ENCODE assay signal across 18 cellular contexts in the genomic region with DNA sequence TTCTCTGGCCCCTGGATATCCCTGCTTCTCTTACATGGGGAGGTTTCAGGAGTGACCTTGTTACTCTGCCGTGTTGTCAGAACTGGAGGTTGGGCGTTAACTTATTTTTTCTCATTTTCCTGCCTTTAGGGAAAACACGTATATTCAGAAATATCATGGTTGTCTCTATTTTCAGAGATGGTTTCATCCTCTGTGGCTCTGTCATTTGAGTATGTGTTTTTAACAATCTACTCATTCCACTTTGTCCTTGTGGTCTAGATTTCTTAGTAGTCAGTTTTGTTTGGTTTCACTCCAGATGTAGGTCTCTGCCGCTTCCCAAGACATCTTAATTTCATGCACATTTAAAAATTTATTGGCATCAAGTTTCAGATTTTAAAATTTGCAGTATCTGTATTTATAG. TPM values are rescaled to one million over a fixed set of nuclear protein-coding genes. Genes with fewer than 3 reads are reported as not detected.
DNase-seq lines count a peak whose midpoint lies in the region; ATAC-seq and TF ChIP-seq lines count a peak whose summit lies in the region.
"Had no signal": no experiment of that assay in that cellular context is flagged by ENCODE, and none has a peak within 500 bp of the region (broad histone marks: within the 10 kb centered on the region; RNA-seq: fewer than 3 reads in every experiment).

No MANE protein-coding gene starts in this region.

- no peaks in the 10 kb centered on the region for H3K9me2 ChIP-seq in SU-DHL-6 (replicated peaks; ENCODE audit: insufficient read depth, low read length)

- H3K36me3 ChIP-seq in SU-DHL-6 (ENCODE audit: low read length), result peaks cover 32% of the 10 kb centered on the region

- H3K36me3 Mint-ChIP-seq in activated CD8-positive, alpha-beta memory T cell treated with anti-CD3 and anti-CD28 coated beads, Interleukin-2, amount 10 ng/mL, durations not matched to agents 7 days and 5 days, result peaks cover 43% of the 10 kb centered on the region
- H3K36me3 Mint-ChIP-seq in chondrocyte (ENCODE audit: low read depth), result no peaks in the 10 kb centered on the region
- H3K36me3 Mint-ChIP-seq in stimulated activated memory B cell treated with anti-CD40 and anti-IgM and Interleukin-4, amounts not matched to agents 10 μg/mL and 1 μg/mL and 100 μg/mL, for 72 hours, result peaks cover 56% of the 10 kb centered on the region

- H3K4me2 ChIP-seq in SU-DHL-6 (ENCODE audit: low read depth, low read length, poor library complexity, severe bottlenecking), result peak overlapping the region; percentile 5

- DNase-seq in activated CD8-positive, alpha-beta memory T cell treated with anti-CD3 and anti-CD28 coated beads, Interleukin-2, amount 10 ng/mL, durations not matched to agents 7 days and 5 days, result no peak
- no peak for DNase-seq in activated CD8-positive, alpha-beta memory T cell treated with anti-CD3 and anti-CD28 coated beads, Interleukin-2, amount 50 U/mL, for 4 hours
- DNase-seq in chondrocyte (ENCODE audit: low spot score) (no peak), NCI-H526 (lab: John Stamatoyannopoulos, UW) (no peak), NCI-H2196 (lab: John Stamatoyannopoulos, UW; ENCODE audit: unreplicated experiment) (no peak), HUDEP-2 (lab: John Stamatoyannopoulos, UW; ENCODE audit: unreplicated experiment in 76 of 76) (no peak)
- DNase-seq: DND-41; effector CD8-positive, alpha-beta T cell; midbrain; Peyer's patch; stimulated activated CD4-positive, alpha-beta T cell treated with anti-CD3 and anti-CD28 coated beads, Interleukin-4, amount 100 ng/mL, for 24 hours; stimulated activated CD8-positive, alpha-beta memory T cell treated with anti-CD3 and anti-CD28 coated beads, Interleukin-4, amount 100 ng/mL, for 48 hours had no signal

- no peak overlapping the region for H3K9ac ChIP-seq in SU-DHL-6 (ENCODE audit: low read length)

- peak overlapping the region; percentile 74 for H3K27ac Mint-ChIP-seq in activated CD8-positive, alpha-beta memory T cell treated with anti-CD3 and anti-CD28 coated beads, Interleukin-2, amount 10 ng/mL, durations not matched to agents 7 days and 5 days
- peak overlapping the region; percentile 24 for H3K27ac Mint-ChIP-seq in chondrocyte (ENCODE audit: unreplicated experiment)
- H3K27ac Mint-ChIP-seq in stimulated activated memory B cell treated with anti-CD40 and anti-IgM and Interleukin-4, amounts not matched to agents 10 μg/mL and 1 μg/mL and 100 μg/mL, for 72 hours, result peak overlapping the region; percentile 80

- H3K9me3 ChIP-seq in SU-DHL-6 (ENCODE audit: insufficient read depth, low read length), result no peaks in the 10 kb centered on the region
- H3K9me3 ChIP-seq: Peyer's patch, tibial nerve had no signal

- H3K79me2 ChIP-seq in SU-DHL-6 (ENCODE audit: insufficient read depth, low read length), result peaks cover 50% of the 10 kb centered on the region; the same call in 1 of the 2 replicates

- CTCF ChIA-PET in activated CD8-positive, alpha-beta memory T cell treated with anti-CD3 and anti-CD28 coated beads, Interleukin-2, amount 10 ng/mL, durations not matched to agents 7 days and 5 days (lab: Charles Lee), result interaction anchor here (4.6 to 7.1 kb wide), 2 partner anchors 12 to 41 kb away, joined by 32 to 57 read pairs; no protein-coding TSS in a partner anchor

- H3K27ac ChIP-seq in SU-DHL-6 (ENCODE audit: low read depth, low read length), result peak overlapping the region; percentile 96
- H3K27ac ChIP-seq: Peyer's patch, skin epidermis, tibial nerve had no signal

- H3K4me3 Mint-ChIP-seq in activated CD8-positive, alpha-beta memory T cell treated with anti-CD3 and anti-CD28 coated beads, Interleukin-2, amount 10 ng/mL, durations not matched to agents 7 days and 5 days, result peak overlapping the region; percentile 27
- peak overlapping the region; percentile 35 for H3K4me3 Mint-ChIP-seq in chondrocyte (ENCODE audit: unreplicated experiment)
- H3K4me3 Mint-ChIP-seq in stimulated activated memory B cell treated with anti-CD40 and anti-IgM and Interleukin-4, amounts not matched to agents 10 μg/mL and 1 μg/mL and 100 μg/mL, for 72 hours, result no peak overlapping the region

- H2AFZ ChIP-seq in SU-DHL-6 (ENCODE audit: low read depth, low read length, severe bottlenecking), result no peak overlapping the region

- peaks cover 75% of the 10 kb centered on the region for H3K4me1 Mint-ChIP-seq in activated CD8-positive, alpha-beta memory T cell treated with anti-CD3 and anti-CD28 coated beads, Interleukin-2, amount 10 ng/mL, durations not matched to agents 7 days and 5 days
- peaks cover 47% of the 10 kb centered on the region for H3K4me1 Mint-ChIP-seq in chondrocyte (ENCODE audit: low read depth)
- H3K4me1 Mint-ChIP-seq in stimulated activated memory B cell treated with anti-CD40 and anti-IgM and Interleukin-4, amounts not matched to agents 10 μg/mL and 1 μg/mL and 100 μg/mL, for 72 hours, result peaks cover 81% of the 10 kb centered on the region

- H3F3A ChIP-seq in SU-DHL-6 (ENCODE audit: insufficient read depth), result peaks cover 67% of the 10 kb centered on the region

- H3K27me3 Mint-ChIP-seq in activated CD8-positive, alpha-beta memory T cell treated with anti-CD3 and anti-CD28 coated beads, Interleukin-2, amount 10 ng/mL, durations not matched to agents 7 days and 5 days, result no peaks in the 10 kb centered on the region
- H3K27me3 Mint-ChIP-seq in chondrocyte (ENCODE audit: low read depth), result no peaks in the 10 kb centered on the region
- H3K27me3 Mint-ChIP-seq in stimulated activated memory B cell treated with anti-CD40 and anti-IgM and Interleukin-4, amounts not matched to agents 10 μg/mL and 1 μg/mL and 100 μg/mL, for 72 hours, result no peaks in the 10 kb centered on the region

- H3K27me3 ChIP-seq in SU-DHL-6 (ENCODE audit: low read length), result no peaks in the 10 kb centered on the region
- H3K27me3 ChIP-seq: Peyer's patch, tibial nerve had no signal

- no peak for ATAC-seq in activated CD8-positive, alpha-beta memory T cell treated with anti-CD3 and anti-CD28 coated beads, Interleukin-2, amount 10 ng/mL, durations not matched to agents 7 days and 5 days
- ATAC-seq in stimulated activated memory B cell treated with anti-CD40 and anti-IgM and Interleukin-4, amounts not matched to agents 10 μg/mL and 1 μg/mL and 100 μg/mL, for 72 hours, result no peak

- TF ChIP-seq CTCF in SU-DHL-6 (IDR thresholded peaks at IDR 0.05; ENCODE audit: insufficient read depth, low read length, poor library complexity, severe bottlenecking) (no peak), chondrocyte (IDR thresholded peaks at IDR 0.05) (no peak)

- H4K20me1 ChIP-seq in SU-DHL-6 (ENCODE audit: low read depth, low read length), result no peaks in the 10 kb centered on the region

- no peak overlapping the region for H3K4me3 ChIP-seq in SU-DHL-6 (ENCODE audit: insufficient read depth, low read length, poor library complexity, severe bottlenecking)
- H3K4me3 ChIP-seq: Peyer's patch, skin epidermis, tibial nerve had no signal

- no peaks in the 10 kb centered on the region for H3K9me3 Mint-ChIP-seq in activated CD8-positive, alpha-beta memory T cell treated with anti-CD3 and anti-CD28 coated beads, Interleukin-2, amount 10 ng/mL, durations not matched to agents 7 days and 5 days (ENCODE audit: low read depth)
- H3K9me3 Mint-ChIP-seq in chondrocyte (ENCODE audit: low read depth), result no peaks in the 10 kb centered on the region
- no peaks in the 10 kb centered on the region for H3K9me3 Mint-ChIP-seq in stimulated activated memory B cell treated with anti-CD40 and anti-IgM and Interleukin-4, amounts not matched to agents 10 μg/mL and 1 μg/mL and 100 μg/mL, for 72 hours

RNA-seq across cellular contexts. Expression of a gene that starts 45.9 kb away (rescaled TPM):
- under 1 TPM; 0.18 to 0.49 TPM for total RNA-seq in activated CD8-positive, alpha-beta memory T cell treated with anti-CD3 and anti-CD28 coated beads, Interleukin-2, amount 10 ng/mL, durations not matched to agents 7 days and 5 days
- total RNA-seq in chondrocyte, result 0.55 to 1.1 TPM (median 0.59 TPM) in 3 replicates
- total RNA-seq: A172 had no signal

RNA-seq across cellular contexts. Expression of a gene that starts 59.9 kb away (rescaled TPM):
- not detected for total RNA-seq in activated CD8-positive, alpha-beta memory T cell treated with anti-CD3 and anti-CD28 coated beads, Interleukin-2, amount 10 ng/mL, durations not matched to agents 7 days and 5 days
- total RNA-seq in chondrocyte, result not detected in 3 replicates
- total RNA-seq: A172; activated CD8-positive, alpha-beta memory T cell treated with anti-CD3 and anti-CD28 coated beads for 36 hours; Peyer's patch; tibial nerve had no signal

Comparison
In these comparisons a context has a peak if more than half of its experiments do, and no peak if none do; other contexts are left out.
1. H3K27ac Mint-ChIP-seq: peak in every context shown above with its lines; median percentile 80 in stimulated activated memory B cell treated with anti-CD40 and anti-IgM and Interleukin-4, amounts not matched to agents 10 μg/mL and 1 μg/mL and 100 μg/mL, for 72 hours; 74 in activated CD8-positive, alpha-beta memory T cell treated with anti-CD3 and anti-CD28 coated beads, Interleukin-2, amount 10 ng/mL, durations not matched to agents 7 days and 5 days; 24 in chondrocyte.